ENCODE assay signal across 31 cellular contexts in genomic region chr20:55701467-55701866, GRCh38.
"Had no signal": no experiment of that assay in that cellular context is flagged by ENCODE, and none has a peak within 500 bp of the region (broad histone marks: within the 10 kb centered on the region; RNA-seq: fewer than 3 reads in every experiment).

No MANE protein-coding gene starts in this region.

- FAIRE-seq: astrocyte, K562, TTC549 had no signal

- H3K4me3 ChIP-seq: adrenal gland, body of pancreas, breast epithelium, K562, SJSA1 had no signal

- H3K9me3 ChIP-seq: adrenal gland, breast epithelium, SK-N-SH had no signal

- DNase-seq: activated B cell treated with CpG ODN at 0.5 μM for 24 hours; activated CD4-positive, alpha-beta memory T cell treated with anti-CD3 and anti-CD28 coated beads for 36 hours; activated CD4-positive, alpha-beta T cell treated with anti-CD3 and anti-CD28 coated beads for 4 hours; activated CD4-positive, alpha-beta T cell treated with anti-CD3 and anti-CD28 coated beads, Interleukin-2, amount 50 U/mL, for 1 hour; activated CD4-positive, CD25-positive, alpha-beta regulatory T cell treated with anti-CD3 and anti-CD28 coated beads, Interleukin-2, amount 50 U/mL, for 72 hours; activated CD8-positive, alpha-beta memory T cell treated with anti-CD3 and anti-CD28 coated beads, Interleukin-2, amount 50 U/mL, for 4 hours; activated gamma-delta T cell treated with Interleukin-2 at 50 U/mL for 16 hours; activated naive CD4-positive, alpha-beta T cell treated with anti-CD3 and anti-CD28 coated beads for 36 hours; activated T-cell treated with anti-CD3 and anti-CD28 coated beads for 4 hours; activated T-cell treated with anti-CD3 and anti-CD28 coated beads, Interleukin-2, amount 50 U/mL, for 4 hours; adrenal gland; body of pancreas; Karpas-422; NCI-H1048; NCI-H1105 treated with DMSO at 0.1 percent for 48 hours; NCI-H1436; NCI-H1694 treated with DMSO at 0.1 percent for 48 hours; NCI-H2029; NCI-H345; NCI-H524 treated with DMSO at 0.1 percent for 48 hours; OCI-M1; SHP77; SK-N-SH; T1000 had no signal

- ATAC-seq: activated naive CD4-positive, alpha-beta T cell treated with anti-CD3 and anti-CD28 coated beads, Interleukin-2, amount 50 U/mL, for 72 hours; activated T-cell treated with anti-CD3 and anti-CD28 coated beads, Interleukin-2, amount 50 U/mL, for 4 hours; body of pancreas; K562 had no signal

- H3K27me3 ChIP-seq: adrenal gland, body of pancreas, breast epithelium, SJSA1 had no signal

- H3K36me3 ChIP-seq: adrenal gland, breast epithelium, SJSA1 had no signal

- H3K4me1 ChIP-seq: adrenal gland, body of pancreas, breast epithelium, SJSA1 had no signal

- H3K27ac ChIP-seq: adrenal gland, body of pancreas, breast epithelium, SJSA1, VCaP had no signal
